Comparison of ENCODE assay signal across 10 cellular contexts in genomic region chr1:109618614-109619404, GRCh38. TPM values are rescaled to one million over a fixed set of nuclear protein-coding genes. Genes with fewer than 3 reads are reported as not detected.
DNase-seq lines count a peak whose midpoint lies in the region; ATAC-seq and TF ChIP-seq lines count a peak whose summit lies in the region.
"Had no signal": no experiment of that assay in that cellular context is flagged by ENCODE, and none has a peak within 500 bp of the region (broad histone marks: within the 10 kb centered on the region; RNA-seq: fewer than 3 reads in every experiment).

No MANE protein-coding gene starts in this region.

- H3K27ac ChIP-seq in naive thymus-derived CD4-positive, alpha-beta T cell (ENCODE audit: low read depth, low read length) = peak overlapping the region; percentile 90

- H3K27me3 Mint-ChIP-seq in IgD-negative memory B cell (no peaks in the 10 kb centered on the region), chondrocyte (ENCODE audit: low read depth) (no peaks in the 10 kb centered on the region)
- H3K27me3 Mint-ChIP-seq in naive thymus-derived CD4-positive, alpha-beta T cell = peaks cover 0 to under 1% (median 0%) of the 10 kb centered on the region in 5 donors

- no peak for DNase-seq in BJ (ENCODE audit: low read depth)
- DNase-seq in chondrocyte (ENCODE audit: low spot score) = no peak
- DNase-seq in naive thymus-derived CD4-positive, alpha-beta T cell = no peak
- no peak for DNase-seq in NCI-H146 (lab: John Stamatoyannopoulos, UW)
- DNase-seq in GM19238 (ENCODE audit: insufficient read length, low spot score) = no peak
- no peak for DNase-seq in NCI-H1105 treated with DMSO at 0.1 percent for 48 hours (lab: John Stamatoyannopoulos, UW)
- DNase-seq: SIG-M5 had no signal

- H3K9me3 Mint-ChIP-seq in IgD-negative memory B cell = no peaks in the 10 kb centered on the region
- no peaks in the 10 kb centered on the region for H3K9me3 Mint-ChIP-seq in chondrocyte (ENCODE audit: low read depth)
- no peaks in the 10 kb centered on the region for H3K9me3 Mint-ChIP-seq in naive thymus-derived CD4-positive, alpha-beta T cell

- peaks cover 37 to 46% (median 40%) of the 10 kb centered on the region in 3 donors for H3K4me1 Mint-ChIP-seq in IgD-negative memory B cell
- H3K4me1 Mint-ChIP-seq in chondrocyte (ENCODE audit: low read depth) = peaks cover 53% of the 10 kb centered on the region
- peaks cover 46 to 64% (median 59%) of the 10 kb centered on the region in 7 donors for H3K4me1 Mint-ChIP-seq in naive thymus-derived CD4-positive, alpha-beta T cell

- CTCF ChIA-PET in BJ (lab: Yijun Ruan, JAX) = interaction anchor here (13.3 kb wide), 1 partner anchor 20 kb away, joined by 153 read pairs; no protein-coding TSS in a partner anchor
- CTCF ChIA-PET in naive thymus-derived CD4-positive, alpha-beta T cell (lab: Charles Lee) = interaction anchor here (0.6 to 1.2 kb wide), 2 partner anchors 70 to 365 kb away, joined by 3 to 7 read pairs; partner anchors contain the start of genes AHCYL1 and GNAI3

- H3K4me3 Mint-ChIP-seq in IgD-negative memory B cell = peak overlapping the region; percentile 91 to 99 (median 96)
- peak overlapping the region; percentile 99 for H3K4me3 Mint-ChIP-seq in chondrocyte (ENCODE audit: unreplicated experiment)
- H3K4me3 Mint-ChIP-seq in naive thymus-derived CD4-positive, alpha-beta T cell = peak overlapping the region; percentile 90 to 98 (median 94)

- no peaks in the 10 kb centered on the region for H3K9me3 ChIP-seq in naive thymus-derived CD4-positive, alpha-beta T cell (ENCODE audit: control insufficient read depth in 2 of 3, low read length in 3 of 3)

- H3K27ac Mint-ChIP-seq in IgD-negative memory B cell = peak overlapping the region; percentile 89 to 94 (median 93)
- H3K27ac Mint-ChIP-seq in chondrocyte (ENCODE audit: unreplicated experiment) = peak overlapping the region; percentile 97
- H3K27ac Mint-ChIP-seq in naive thymus-derived CD4-positive, alpha-beta T cell = peak overlapping the region; percentile 92 to 98 (median 96)

- TF ChIP-seq CTCF in BJ (IDR thresholded peaks at IDR 0.05; ENCODE audit: insufficient read depth, low read depth, low read length) (no peak), chondrocyte (IDR thresholded peaks at IDR 0.05) (no peak)

- H3K4me1 ChIP-seq in naive thymus-derived CD4-positive, alpha-beta T cell (ENCODE audit: control insufficient read depth in 2 of 2, insufficient read depth in 2 of 2, low read length in 2 of 2) = peaks cover 14 to 32% of the 10 kb centered on the region in 2 donors

- peak overlapping the region; percentile 83; the same call in 1 of the 2 replicates for H3K4me3 ChIP-seq in BJ (ENCODE audit: low read depth, low read length)
- H3K4me3 ChIP-seq in naive thymus-derived CD4-positive, alpha-beta T cell (ENCODE audit: low read length) = no peak overlapping the region

- H3K27me3 ChIP-seq in BJ (ENCODE audit: control insufficient read depth, insufficient read depth, low read length) = no peaks in the 10 kb centered on the region
- H3K27me3 ChIP-seq in naive thymus-derived CD4-positive, alpha-beta T cell (ENCODE audit: control insufficient read depth in 2 of 2, insufficient read depth in 2 of 2, low read length in 2 of 2) = no peaks in the 10 kb centered on the region

- intact Hi-C loops in naive thymus-derived CD4-positive, alpha-beta T cell (cut with micrococcal nuclease) = loop anchor here in 1 of 2 donors (1.0 kb wide), 2 partner anchors 48 to 193 kb away; partner anchors contain the start of gene PSMA5

- H3K36me3 Mint-ChIP-seq in IgD-negative memory B cell = no peaks in the 10 kb centered on the region
- H3K36me3 Mint-ChIP-seq in chondrocyte (ENCODE audit: low read depth) = no peaks in the 10 kb centered on the region
- peaks cover 0 to 4% (median 0%) of the 10 kb centered on the region in 5 donors for H3K36me3 Mint-ChIP-seq in naive thymus-derived CD4-positive, alpha-beta T cell

- POLR2A ChIA-PET in BJ (lab: Charles Lee) = no interaction called here
- POLR2A ChIA-PET in naive thymus-derived CD4-positive, alpha-beta T cell (lab: Charles Lee) = interaction anchor here (1.0 to 3.4 kb wide), 4 partner anchors 12 to 71 kb away, joined by 3 to 52 read pairs (median 5); partner anchors contain the start of gene GNAI3

- ATAC-seq in naive thymus-derived CD4-positive, alpha-beta T cell = no peak
- no peak for ATAC-seq in GM21529 (IDR thresholded peaks at IDR 0.05; ENCODE audit: unreplicated experiment)

- H3K36me3 ChIP-seq in BJ (ENCODE audit: control insufficient read depth, insufficient read depth, low read length) = peaks cover 1% of the 10 kb centered on the region; the same call in 1 of the 2 replicates
- H3K36me3 ChIP-seq in naive thymus-derived CD4-positive, alpha-beta T cell (ENCODE audit: control insufficient read depth in 2 of 3, insufficient read depth in 3 of 3, low read length in 3 of 3) = no peaks in the 10 kb centered on the region

RNA-seq across cellular contexts. Expression of gene GNAT2, which starts 0.6 kb away (rescaled TPM):
- 0.09 and 0.15 TPM in 2 replicates for polyA plus RNA-seq in BJ (2011; rRNA removed)
- not detected in 2 replicates for polyA minus RNA-seq in BJ (2011; rRNA and poly(A)+ RNA removed)
- polyA plus RNA-seq in IgD-negative memory B cell = not detected
- not detected in 3 replicates for total RNA-seq in chondrocyte
- total RNA-seq in naive thymus-derived CD4-positive, alpha-beta T cell = under 1 TPM in 1 of 5 experiments, not detected in 4; 0.39 TPM
- not detected for polyA plus RNA-seq in naive thymus-derived CD4-positive, alpha-beta T cell
- total RNA-seq: kidney epithelial cell had no signal

RNA-seq across cellular contexts. Expression of gene AMPD2, which starts 0.8 kb away (rescaled TPM):
- 43.1 and 86.9 TPM in 2 replicates for polyA plus RNA-seq in BJ (2011; rRNA removed)
- 65.6 and 102 TPM in 2 replicates for polyA minus RNA-seq in BJ (2011; rRNA and poly(A)+ RNA removed)
- 40.7 TPM for polyA plus RNA-seq in IgD-negative memory B cell
- 70.6 to 100 TPM (median 74.2 TPM) in 3 replicates for total RNA-seq in chondrocyte
- 100 to 1,000 TPM in 3 of 5 experiments, 10 to 100 TPM in 2; 82.8 to 403 (median 119) TPM for total RNA-seq in naive thymus-derived CD4-positive, alpha-beta T cell
- 10 to 100 TPM; 26.2 to 51.7 TPM for polyA plus RNA-seq in naive thymus-derived CD4-positive, alpha-beta T cell

RNA-seq across cellular contexts. Expression of gene GSTM4, which starts 37.1 kb away (rescaled TPM):
- polyA plus RNA-seq in BJ (2011; rRNA removed) (28.4 and 28.5 TPM in 2 replicates), IgD-negative memory B cell (22.3 TPM)
- 13.6 and 14.1 TPM in 2 replicates for polyA minus RNA-seq in BJ (2011; rRNA and poly(A)+ RNA removed)
- total RNA-seq in chondrocyte = 14.5 to 20.8 TPM (median 14.8 TPM) in 3 replicates
- total RNA-seq in naive thymus-derived CD4-positive, alpha-beta T cell = 10 to 100 TPM; 14.2 to 28.4 (median 16.1) TPM
- polyA plus RNA-seq in naive thymus-derived CD4-positive, alpha-beta T cell = 10 to 100 TPM in 1 of 2 donors, 1 to 10 TPM in 1; 3.1 to 15.0 TPM

RNA-seq across cellular contexts. Expression of gene GSTM2, which starts 49.0 kb away (rescaled TPM):
- polyA plus RNA-seq in BJ (2011; rRNA removed) (49.0 and 62.3 TPM in 2 replicates), IgD-negative memory B cell (11.6 TPM)
- polyA minus RNA-seq in BJ (2011; rRNA and poly(A)+ RNA removed) = 16.3 and 26.2 TPM in 2 replicates
- total RNA-seq in chondrocyte = 24.6 to 41.3 TPM (median 25.8 TPM) in 3 replicates
- 100 to 1,000 TPM in 3 of 5 experiments, 10 to 100 TPM in 2; 52.2 to 201 (median 109) TPM for total RNA-seq in naive thymus-derived CD4-positive, alpha-beta T cell
- 10 to 100 TPM; 64.6 to 72.2 TPM for polyA plus RNA-seq in naive thymus-derived CD4-positive, alpha-beta T cell
